27 cellular contexts compared by ENCODE assay signal in the genomic region with DNA sequence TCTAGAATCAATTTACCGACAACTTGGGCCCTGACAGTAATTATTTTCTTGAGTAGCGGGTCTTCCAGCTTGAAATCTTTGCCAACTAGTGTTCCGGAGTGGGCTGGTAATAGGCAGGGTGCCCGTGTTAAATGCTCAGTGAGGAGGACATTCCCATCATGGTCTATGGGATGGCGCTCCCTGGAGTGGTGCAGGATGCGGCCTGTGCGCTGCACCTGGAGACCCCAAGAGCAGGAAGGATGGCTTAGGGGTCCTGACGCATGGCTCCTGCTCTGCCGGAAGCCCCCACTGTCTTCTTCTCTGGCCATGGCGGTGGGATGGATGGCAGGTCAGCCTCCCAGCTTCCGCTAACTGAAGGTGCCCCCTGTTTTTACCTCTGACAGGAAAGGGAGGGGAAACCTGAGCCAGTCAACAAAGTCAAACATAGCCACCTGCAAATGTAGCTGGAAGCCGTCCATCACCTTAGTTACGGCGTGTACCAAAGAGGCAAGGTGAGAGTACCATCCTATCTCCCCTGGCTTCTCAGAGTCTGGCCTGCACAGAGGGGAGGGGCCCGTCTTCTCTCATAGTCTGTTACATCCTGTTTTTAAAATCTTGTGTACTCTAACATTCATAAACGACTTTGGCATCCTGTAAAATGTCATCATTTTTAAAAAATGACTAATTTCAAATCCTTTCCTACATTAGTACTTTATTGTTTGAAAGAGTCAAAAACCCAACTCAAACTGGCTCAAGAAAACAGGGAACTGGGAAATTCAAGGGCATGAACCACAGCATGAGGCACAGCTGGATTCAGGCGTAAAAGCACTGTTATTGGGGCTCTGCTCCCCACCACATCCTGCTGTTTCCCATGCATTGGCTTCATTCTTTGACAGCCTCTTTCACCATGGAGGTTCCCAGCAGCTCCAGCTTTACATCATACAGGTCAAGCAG. TPM values are rescaled to one million over a fixed set of nuclear protein-coding genes. Genes with fewer than 3 reads are reported as not detected.
DNase-seq lines count a peak whose midpoint lies in the region; ATAC-seq and TF ChIP-seq lines count a peak whose summit lies in the region.
"Had no signal": no experiment of that assay in that cellular context is flagged by ENCODE, and none has a peak within 500 bp of the region (broad histone marks: within the 10 kb centered on the region; RNA-seq: fewer than 3 reads in every experiment).

No MANE protein-coding gene starts in this region.

- TF ChIP-seq CTCF in PC-3 (conservative IDR thresholded peaks at IDR 0.05; ENCODE audit: low read depth, low read length): no peak
- no peak for TF ChIP-seq CTCF in sigmoid colon (IDR thresholded peaks at IDR 0.05)

- no peak overlapping the region for H2AFZ ChIP-seq in PC-3 (ENCODE audit: low read length)

- BruUV-seq in PC-3 (replicated peaks; lab: Mats Ljungman, UMichigan): no TSS peak

- no peaks in the 10 kb centered on the region for H3K9me3 ChIP-seq in PC-3 (ENCODE audit: low read length)
- H3K9me3 ChIP-seq in sigmoid colon: no peaks in the 10 kb centered on the region
- H3K9me3 ChIP-seq: A549, BLaER1, Caco-2, gastrocnemius medialis, SJCRH30 had no signal

- POLR2A ChIA-PET in PC-3 (lab: Charles Lee; ENCODE audit: unreplicated experiment): no interaction called here

- H3K36me3 ChIP-seq in PC-3 (ENCODE audit: low read depth, low read length): no peaks in the 10 kb centered on the region
- no peaks in the 10 kb centered on the region for H3K36me3 ChIP-seq in sigmoid colon
- H3K36me3 ChIP-seq: BLaER1, gastrocnemius medialis, SJCRH30 had no signal

- no peaks in the 10 kb centered on the region for H4K20me1 ChIP-seq in PC-3 (ENCODE audit: low read length)
- H4K20me1 ChIP-seq: BLaER1 had no signal

- H3F3A ChIP-seq in PC-3 (ENCODE audit: low read length, unreplicated experiment): no peaks in the 10 kb centered on the region

- H3K4me1 ChIP-seq in PC-3 (ENCODE audit: insufficient read depth, low read length): peaks cover 19% of the 10 kb centered on the region
- H3K4me1 ChIP-seq in sigmoid colon: no peaks in the 10 kb centered on the region
- H3K4me1 ChIP-seq: BLaER1, Caco-2, gastrocnemius medialis had no signal

- H3K4me3 ChIP-seq in PC-3 (ENCODE audit: low read length) (no peak overlapping the region), sigmoid colon (no peak overlapping the region)
- H3K4me3 ChIP-seq: A549, BLaER1, gastrocnemius medialis, SJCRH30 had no signal

- TF ChIP-seq POLR2A in sigmoid colon (IDR thresholded peaks at IDR 0.05): no peak

- H3K27ac ChIP-seq in PC-3 (ENCODE audit: low read length) (peak overlapping the region; percentile 34; the same call in 1 of the 2 replicates), sigmoid colon (no peak overlapping the region)
- H3K27ac ChIP-seq: BLaER1, gastrocnemius medialis, SJCRH30 had no signal

- CTCF ChIA-PET in PC-3 (lab: Charles Lee): no interaction called here

- 79 to 82% methylated on average over 17 of the region's 17 CpGs for WGBS in sigmoid colon, 2 donors

- TF ChIP-seq EP300 in sigmoid colon (IDR thresholded peaks at IDR 0.05): no peak

- no peaks in the 10 kb centered on the region for H3K79me2 ChIP-seq in PC-3 (ENCODE audit: low read length)

- peak; percentile 41 for ATAC-seq in PC-3
- ATAC-seq in HG02884 (IDR thresholded peaks at IDR 0.05; ENCODE audit: unreplicated experiment): no peak
- no peak for ATAC-seq in GM18873 (IDR thresholded peaks at IDR 0.05; ENCODE audit: low FRiP score, unreplicated experiment)
- ATAC-seq: A549; activated T-cell treated with anti-CD3 and anti-CD28 coated beads, Interleukin-2, amount 50 U/mL, for 72 hours; esophagus mucosa; gastrocnemius medialis had no signal

- H3K27me3 ChIP-seq in PC-3 (ENCODE audit: low read length) (no peaks in the 10 kb centered on the region), sigmoid colon (peaks cover 0 to 45% (median 11%) of the 10 kb centered on the region in 3 donors)
- H3K27me3 ChIP-seq: BLaER1 had no signal

- intact Hi-C loops in PC-3 (cut with micrococcal nuclease): no loop called here
- intact Hi-C loops in sigmoid colon (cut with DNase I): no loop called here

- no peaks in the 10 kb centered on the region for H3K9me2 ChIP-seq in PC-3 (replicated peaks; ENCODE audit: low read length)

- H3K9ac ChIP-seq in PC-3 (ENCODE audit: low read length): no peak overlapping the region
- H3K9ac ChIP-seq: BLaER1 had no signal

- H3K4me2 ChIP-seq in PC-3 (ENCODE audit: low read length): no peak overlapping the region
- H3K4me2 ChIP-seq: A549, BLaER1 had no signal

- DNase-seq in NCI-H510A treated with DMSO at 0.1 percent for 48 hours (lab: John Stamatoyannopoulos, UW) (peak; percentile 2), NCI-H510A (lab: John Stamatoyannopoulos, UW) (no peak), PC-3 (no peak), iris pigment epithelial cell (ENCODE audit: low read depth) (peak; percentile 7), sigmoid colon (peak; percentile 59), iPS-NIHi7 (ENCODE audit: extremely low spot score) (no peak)
- DNase-seq: activated CD4-positive, alpha-beta T cell treated with anti-CD3 and anti-CD28 coated beads for 1 hour; activated naive CD4-positive, alpha-beta T cell treated with anti-CD3 and anti-CD28 coated beads, Interleukin-2, amount 50 U/mL, for 16 hours; activated T-cell treated with anti-CD3 and anti-CD28 coated beads, Interleukin-2, amount 50 U/mL, for 72 hours; Caco-2; DND-41; effector CD4-positive, alpha-beta T cell; gastrocnemius medialis; IMR-90; mammary epithelial cell; NCI-H2107; NCI-H526 treated with DMSO at 0.1 percent for 48 hours; stimulated activated CD4-positive, alpha-beta T cell treated with anti-CD3 and anti-CD28 coated beads, Interleukin-15, amount 100 ng/mL, for 24 hours had no signal

RNA-seq across cellular contexts. Expression of a gene that starts 28.5 kb away (rescaled TPM):
- total RNA-seq in PC-3 (2014; rRNA removed) (0.07 and 0.46 TPM in 2 replicates), sigmoid colon (not detected)
- under 1 TPM in 2 of 3 donors, not detected in 1; 0.34 to 0.60 TPM for polyA plus RNA-seq in sigmoid colon
- total RNA-seq: Caco-2, esophagus mucosa, IMR-90, T-cell, ureter had no signal
- polyA plus RNA-seq: IMR-90, keratinocyte had no signal

Comparison
In these comparisons a context has a peak if more than half of its experiments do, and no peak if none do; other contexts are left out.
1. DNase-seq: peak in NCI-H510A treated with DMSO at 0.1 percent for 48 hours (single experiment), iris pigment epithelial cell (single experiment) and sigmoid colon (single experiment); none in NCI-H510A (single experiment), PC-3 (single experiment) and iPS-NIHi7 (single experiment).